In genomic region chr9:38367898-38368297, GRCh38 we compare ENCODE assay signal across 3 cellular contexts.
"Had no signal": no experiment of that assay in that cellular context is flagged by ENCODE, and none has a peak within 500 bp of the region (broad histone marks: within the 10 kb centered on the region; RNA-seq: fewer than 3 reads in every experiment).

No MANE protein-coding gene starts in this region.

- ATAC-seq: GM12878 had no signal

- H3K4me3 ChIP-seq: GM12878 had no signal

- DNase-seq: GDM1, GF-D8 had no signal
